Comparison of ENCODE assay signal across 9 cellular contexts in the genomic region with DNA sequence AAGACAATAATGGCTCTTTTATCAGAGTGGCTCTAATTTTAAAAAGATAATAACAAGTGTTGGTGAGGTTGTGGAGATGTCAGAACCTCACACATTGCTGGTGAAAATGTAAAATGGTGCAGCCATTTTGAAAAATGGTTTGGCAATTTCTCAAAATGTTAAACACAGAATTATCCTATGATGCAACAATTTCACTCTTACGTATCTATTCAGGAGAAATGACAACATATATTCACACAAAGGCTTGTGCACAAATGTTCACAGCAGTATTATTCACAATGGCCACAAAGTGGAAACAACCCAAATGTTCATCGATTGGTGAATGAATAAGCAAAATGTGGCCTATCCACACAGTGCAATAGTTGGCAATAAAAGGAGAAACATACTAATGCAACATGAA. TPM values are rescaled to one million over a fixed set of nuclear protein-coding genes. Genes with fewer than 3 reads are reported as not detected.
"Had no signal": no experiment of that assay in that cellular context is flagged by ENCODE, and none has a peak within 500 bp of the region (broad histone marks: within the 10 kb centered on the region; RNA-seq: fewer than 3 reads in every experiment).

No MANE protein-coding gene starts in this region.

- DNase-seq: GM23248, GOT3, H9, HCEC 1CT, KG1 had no signal

- H2AFZ ChIP-seq: GM23248 had no signal

- FAIRE-seq: H54 had no signal

- H3K4me3 ChIP-seq: GM23248 had no signal

- H3K9ac ChIP-seq: GM23248 had no signal

- H3K27ac ChIP-seq: GM23248, HL-60 had no signal

RNA-seq across cellular contexts. Expression of a gene that starts 24.7 kb away (rescaled TPM):
- total RNA-seq: GM23248, H9, HT1080 had no signal
- polyA plus RNA-seq: GM23248, IgD-negative memory B cell had no signal
